Comparison of ENCODE assay signal across 1 cellular context in the genomic region with DNA sequence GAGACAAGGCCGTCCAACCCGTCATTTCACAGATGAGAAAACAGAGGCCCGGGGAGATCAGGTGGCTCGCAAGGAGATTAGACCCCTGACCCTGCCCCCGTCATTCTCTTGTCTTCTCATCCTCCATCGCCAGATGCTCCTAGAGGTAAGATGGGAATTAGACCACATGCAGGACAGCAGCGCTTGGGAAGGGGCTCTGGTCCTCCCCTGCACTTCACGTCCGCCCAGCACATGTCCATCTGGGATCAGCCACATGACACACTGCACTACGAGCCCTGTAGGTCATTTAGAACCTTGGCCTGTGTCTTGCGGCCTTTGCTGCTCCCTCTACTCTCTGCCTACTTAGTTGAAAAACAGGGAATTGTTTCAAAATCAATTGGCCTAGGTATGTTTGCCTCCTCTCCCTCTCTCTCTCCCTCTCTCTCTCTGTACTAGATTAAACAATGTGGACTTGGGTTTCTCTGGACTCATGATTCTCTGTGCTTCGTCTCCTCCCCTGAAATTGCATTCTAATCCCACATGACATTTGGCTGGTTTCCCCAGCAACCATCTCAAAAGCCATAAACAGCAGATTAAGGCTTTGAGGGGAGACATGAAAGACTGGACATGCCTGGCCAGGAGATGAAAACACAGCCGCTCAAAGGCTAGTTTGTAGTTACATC.
TF ChIP-seq lines count a peak whose summit lies in the region.

No MANE protein-coding gene starts in this region.

TF ChIP-seq in H1, 55 proteins besides CTCF, POLR2A, EP300 and RAD21:
- TF ChIP-seq ZNF274 (IDR thresholded peaks at IDR 0.05; ENCODE audit: borderline replicate concordance, extremely low read depth, low read length), result no peak
- no peak for TF ChIP-seq SIX5 (IDR thresholded peaks at IDR 0.05; ENCODE audit: low read depth, low read length)
